ENCODE assay signal across 8 cellular contexts in the genomic region with DNA sequence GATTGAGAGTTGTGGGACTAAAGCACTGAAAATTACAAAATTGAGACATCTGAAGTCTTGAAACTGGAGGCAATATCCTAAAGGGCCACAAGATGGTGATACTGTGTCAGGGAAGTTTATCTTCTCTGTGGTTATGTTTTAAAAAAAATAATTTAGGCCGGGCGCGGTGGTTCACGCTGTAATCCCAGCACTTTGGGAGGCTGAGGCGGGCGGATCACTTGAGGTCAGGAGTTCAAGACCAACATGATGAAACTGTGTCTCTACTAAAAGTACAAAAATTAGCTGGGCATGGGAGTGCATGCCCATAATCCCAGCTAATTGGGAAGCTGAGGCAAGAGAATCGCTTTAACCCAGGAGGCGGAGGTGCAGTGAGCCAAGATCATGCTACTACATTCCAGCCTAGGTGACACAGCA. TPM values are rescaled to one million over a fixed set of nuclear protein-coding genes. Genes with fewer than 3 reads are reported as not detected.
DNase-seq lines count a peak whose midpoint lies in the region; ATAC-seq and TF ChIP-seq lines count a peak whose summit lies in the region.

No MANE protein-coding gene starts in this region.

- no peaks in the 10 kb centered on the region for H3K27me3 ChIP-seq in osteoblast (ENCODE audit: insufficient read depth, low read length)

- no peaks in the 10 kb centered on the region for H3K9me3 ChIP-seq in osteoblast (ENCODE audit: low read depth, low read length)

- peaks cover 39% of the 10 kb centered on the region for H3K36me3 ChIP-seq in osteoblast (ENCODE audit: insufficient read depth, low read length)

- H3K4me1 ChIP-seq in osteoblast (ENCODE audit: insufficient read depth, low read length): peaks cover 8% of the 10 kb centered on the region

- H3K79me2 ChIP-seq in osteoblast (ENCODE audit: insufficient read depth, low read length): no peaks in the 10 kb centered on the region

- no peaks in the 10 kb centered on the region for H4K20me1 ChIP-seq in osteoblast (ENCODE audit: insufficient read depth, low read length)

- CTCF ChIA-PET in AG04449 (lab: Yijun Ruan, JAX): interaction anchor here (0.6 to 3.0 kb wide), 24 partner anchors 7 to 485 kb away, joined by 3 to 29 read pairs (median 4); partner anchors contain the start of gene TBC1D23

- peak; percentile 34 for DNase-seq in AG04449 (ENCODE audit: low read depth, low spot score)
- DNase-seq in NCI-H2107 treated with DMSO at 0.1 percent for 48 hours (lab: John Stamatoyannopoulos, UW; ENCODE audit: unreplicated experiment): peak; percentile 34
- peak; percentile 13 for DNase-seq in activated CD4-positive, alpha-beta T cell treated with anti-CD3 and anti-CD28 coated beads, Interleukin-2, amount 50 U/mL, for 1 hour
- peak; percentile 44 for DNase-seq in foreskin melanocyte
- DNase-seq in osteoblast (ENCODE audit: insufficient read length, low spot score, missing footprints): no peak
- DNase-seq in 8988T: no peak

- POLR2A ChIA-PET in AG04449 (lab: Yijun Ruan, JAX): no interaction called here

- ATAC-seq in HG02870 (IDR thresholded peaks at IDR 0.05; ENCODE audit: unreplicated experiment): peak; percentile 68

- peak overlapping the region; percentile 54 for H3K4me2 ChIP-seq in osteoblast (ENCODE audit: insufficient read depth, low read length)

- TF ChIP-seq CTCF in AG04449 (IDR thresholded peaks at IDR 0.05; ENCODE audit: insufficient read depth, low read length, missing control alignments): peak; percentile 61
- peak; percentile 60 for TF ChIP-seq CTCF in GM12873 (IDR thresholded peaks at IDR 0.05; ENCODE audit: insufficient read depth, low read depth, low read length, missing control alignments)
- peak; percentile 65 for TF ChIP-seq CTCF in osteoblast (IDR thresholded peaks at IDR 0.05; ENCODE audit: extremely low read depth, low read depth, low read length)

- peak overlapping the region; percentile 10 for H3K27ac ChIP-seq in osteoblast (ENCODE audit: low read depth, low read length)

- H3K4me3 ChIP-seq in AG04449 (ENCODE audit: low read depth, low read length): no peak overlapping the region
- no peak overlapping the region for H3K4me3 ChIP-seq in osteoblast (ENCODE audit: insufficient read depth, low read length)

- H2AFZ ChIP-seq in osteoblast (ENCODE audit: low read length): no peak overlapping the region

RNA-seq across cellular contexts. Expression of gene NIT2, which starts 17.9 kb away (rescaled TPM):
- total RNA-seq in osteoblast: 18.1 and 23.3 TPM in 2 replicates

RNA-seq across cellular contexts. Expression of gene TBC1D23, which starts 55.9 kb away (rescaled TPM):
- 64.4 and 64.5 TPM in 2 replicates for total RNA-seq in osteoblast

Comparison
In these comparisons a context has a peak if more than half of its experiments do, and no peak if none do; other contexts are left out.
1. DNase-seq: peak in AG04449 (single experiment), NCI-H2107 treated with DMSO at 0.1 percent for 48 hours (single experiment), activated CD4-positive, alpha-beta T cell treated with anti-CD3 and anti-CD28 coated beads, Interleukin-2, amount 50 U/mL, for 1 hour (single experiment) and foreskin melanocyte (single experiment); none in osteoblast (single experiment) and 8988T (single experiment).
2. Peak in every context shown above with its lines, with median percentiles within 50 percentile points of each other: CTCF ChIP-seq.